15 cellular contexts compared by ENCODE assay signal in the genomic region with DNA sequence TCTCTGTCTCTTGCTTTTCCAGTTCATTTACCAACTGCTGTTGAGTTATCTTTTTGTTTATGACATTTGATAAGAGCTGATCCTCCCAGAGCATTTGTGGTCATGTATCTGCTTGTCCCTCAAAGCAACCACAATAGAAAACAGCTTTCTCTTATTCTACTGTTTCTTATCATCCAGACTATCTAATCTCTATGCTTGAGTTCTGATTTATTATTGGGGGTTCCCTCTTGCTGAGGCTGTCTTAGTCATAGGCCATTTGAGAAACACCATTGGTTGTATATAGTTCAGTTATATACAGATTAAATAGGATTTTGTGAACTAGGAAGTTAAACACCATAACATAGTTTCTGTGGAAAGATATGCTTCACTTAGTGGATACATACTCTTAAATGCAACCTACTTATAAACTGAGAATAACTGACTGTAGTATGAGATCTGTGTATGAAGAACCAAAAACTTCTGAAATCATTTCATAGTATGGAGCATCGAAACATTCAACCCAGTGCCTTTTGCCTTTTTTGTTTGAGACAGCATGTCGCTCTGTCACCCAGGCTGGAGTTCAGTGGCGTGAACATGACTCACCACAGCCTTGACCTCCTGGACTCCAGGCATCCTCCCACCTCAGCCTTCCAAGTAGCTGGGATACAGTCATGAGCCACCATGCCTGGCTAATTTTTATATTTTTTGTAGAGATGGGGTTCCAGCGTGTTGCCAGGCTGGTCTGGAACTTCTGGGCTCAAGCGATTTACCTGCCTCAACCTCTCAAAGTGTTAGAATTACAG.
A peak's percentile ranks its signal among the peaks of the same experiment; 100 is the strongest.
DNase-seq lines count a peak whose midpoint lies in the region; ATAC-seq and TF ChIP-seq lines count a peak whose summit lies in the region.
"Had no signal": no experiment of that assay in that cellular context is flagged by ENCODE, and none has a peak within 500 bp of the region (broad histone marks: within the 10 kb centered on the region; RNA-seq: fewer than 3 reads in every experiment).

No MANE protein-coding gene starts in this region.

- peaks cover 100% of the 10 kb centered on the region for H3K79me2 ChIP-seq in OCI-LY7 (ENCODE audit: insufficient read depth, low read depth, low read length)
- no peaks in the 10 kb centered on the region for H3K79me2 ChIP-seq in fibroblast of lung (ENCODE audit: control insufficient read depth, insufficient read depth, low read length)
- peaks cover 11% of the 10 kb centered on the region for H3K79me2 ChIP-seq in osteoblast (ENCODE audit: insufficient read depth, low read length)

- BruUV-seq in OCI-LY7 (replicated peaks; lab: Mats Ljungman, UMichigan), result no TSS peak

- H4K20me1 ChIP-seq in OCI-LY7 (ENCODE audit: insufficient read depth, low read length), result no peaks in the 10 kb centered on the region; the same call in 1 of the 2 replicates
- no peaks in the 10 kb centered on the region for H4K20me1 ChIP-seq in fibroblast of lung (ENCODE audit: control insufficient read depth, extremely low read depth, insufficient read depth, low read length)
- H4K20me1 ChIP-seq in osteoblast (ENCODE audit: insufficient read depth, low read length), result peaks cover 3% of the 10 kb centered on the region

- H3K4me1 ChIP-seq in OCI-LY7 (ENCODE audit: insufficient read depth, low read length, poor library complexity, severe bottlenecking) (peaks cover 38% of the 10 kb centered on the region), fibroblast of lung (ENCODE audit: control insufficient read depth, extremely low read depth, insufficient read depth, low read length) (peaks cover 6% of the 10 kb centered on the region), osteoblast (ENCODE audit: insufficient read depth, low read length) (no peaks in the 10 kb centered on the region)
- H3K4me1 ChIP-seq: uterus had no signal

- H3K9ac ChIP-seq in fibroblast of lung (ENCODE audit: insufficient read depth, low read length), result no peak overlapping the region

- no peaks in the 10 kb centered on the region for H3K9me2 ChIP-seq in OCI-LY7 (ENCODE audit: insufficient read depth, low read length)

- no peak overlapping the region for H3K4me2 ChIP-seq in OCI-LY7 (ENCODE audit: low read length)
- no peak overlapping the region for H3K4me2 ChIP-seq in fibroblast of lung (ENCODE audit: extremely low read depth, insufficient read depth, low read length)
- H3K4me2 ChIP-seq in osteoblast (ENCODE audit: insufficient read depth, low read length), result no peak overlapping the region

- TF ChIP-seq CTCF in OCI-LY7 (conservative IDR thresholded peaks at IDR 0.05; ENCODE audit: low read length) (no peak), fibroblast of lung (conservative IDR thresholded peaks at IDR 0.05 in 1 of 2, IDR thresholded peaks at IDR 0.05 in 1 of 2; ENCODE audit: low read depth in 1 of 2, low read length in 2 of 2) (no peak), osteoblast (IDR thresholded peaks at IDR 0.05; ENCODE audit: extremely low read depth, low read depth, low read length) (no peak)

- peak; percentile 10 for DNase-seq in EH (ENCODE audit: low read depth)
- DNase-seq in OCI-LY7 (ENCODE audit: low spot score), result no peak
- peak; percentile 33 to 56 for DNase-seq in fibroblast of lung (ENCODE audit: low read depth in 2 of 2)
- DNase-seq in osteoblast (ENCODE audit: insufficient read length, low spot score, missing footprints), result peak; percentile 66
- no peak for DNase-seq in NCI-H446 treated with DMSO at 0.1 percent for 48 hours (lab: John Stamatoyannopoulos, UW)
- DNase-seq: activated T-cell treated with anti-CD3 and anti-CD28 coated beads, Interleukin-2, amount 50 U/mL, for 1 hour; cortex of kidney; DND-41; NCI-H345; SW 1271; uterus had no signal

- H3K27ac ChIP-seq in OCI-LY7 (ENCODE audit: low read depth, low read length, poor library complexity, severe bottlenecking), result peak overlapping the region; percentile 18
- H3K27ac ChIP-seq in fibroblast of lung (ENCODE audit: insufficient read depth, low read length), result no peak overlapping the region
- H3K27ac ChIP-seq in osteoblast (ENCODE audit: low read depth, low read length), result no peak overlapping the region
- H3K27ac ChIP-seq: neutrophil, uterus had no signal

- H3K9me3 ChIP-seq in OCI-LY7 (ENCODE audit: low read length), result no peaks in the 10 kb centered on the region
- H3K9me3 ChIP-seq in fibroblast of lung (ENCODE audit: control insufficient read depth, insufficient read depth, low read depth, low read length), result no peaks in the 10 kb centered on the region
- no peaks in the 10 kb centered on the region for H3K9me3 ChIP-seq in osteoblast (ENCODE audit: low read depth, low read length)
- H3K9me3 ChIP-seq: neutrophil, uterus had no signal

- POLR2A ChIA-PET in OCI-LY7 (lab: Charles Lee), result interaction anchor here (1.1 kb wide), 1 partner anchor 109 kb away, joined by 3 read pairs; no protein-coding TSS in a partner anchor

- H3K36me3 ChIP-seq in OCI-LY7 (ENCODE audit: insufficient read depth, low read length) (peaks cover 57% of the 10 kb centered on the region), fibroblast of lung (ENCODE audit: control insufficient read depth, insufficient read depth, low read length) (no peaks in the 10 kb centered on the region), osteoblast (ENCODE audit: insufficient read depth, low read length) (no peaks in the 10 kb centered on the region)
- H3K36me3 ChIP-seq: neutrophil, uterus had no signal

- intact Hi-C loops in OCI-LY7 (cut with micrococcal nuclease; ENCODE audit: unreplicated experiment), result loop anchor here (5.0 kb wide), 1 partner anchor 66 kb away; no protein-coding TSS in a partner anchor

- no peak for ATAC-seq in GM21717 (IDR thresholded peaks at IDR 0.05; ENCODE audit: unreplicated experiment)
- ATAC-seq in HG02885 (IDR thresholded peaks at IDR 0.05; ENCODE audit: poor library complexity, unreplicated experiment), result no peak
- ATAC-seq in HG02852 (IDR thresholded peaks at IDR 0.05; ENCODE audit: unreplicated experiment), result no peak

- CTCF ChIA-PET in OCI-LY7 (lab: Charles Lee; ENCODE audit: unreplicated experiment), result no interaction called here

- no peaks in the 10 kb centered on the region for H3K27me3 ChIP-seq in fibroblast of lung (ENCODE audit: control insufficient read depth, insufficient read depth, low read length)
- H3K27me3 ChIP-seq in osteoblast (ENCODE audit: insufficient read depth, low read length), result no peaks in the 10 kb centered on the region
- H3K27me3 ChIP-seq: neutrophil, uterus had no signal

- H2AFZ ChIP-seq in OCI-LY7 (ENCODE audit: low read length) (no peak overlapping the region), fibroblast of lung (ENCODE audit: low read length) (no peak overlapping the region), osteoblast (ENCODE audit: low read length) (no peak overlapping the region)

- H3K4me3 ChIP-seq in OCI-LY7 (ENCODE audit: low read depth, low read length, poor library complexity, severe bottlenecking) (no peak overlapping the region), fibroblast of lung (replicated peaks in 1 of 4; ENCODE audit: control extremely low read depth in 1 of 4, insufficient read depth in 1 of 4, low read depth in 3 of 4, low read length in 4 of 4) (no peak overlapping the region), osteoblast (ENCODE audit: insufficient read depth, low read length) (no peak overlapping the region)
- H3K4me3 ChIP-seq: uterus had no signal

Comparison
In these comparisons a context has a peak if more than half of its experiments do, and no peak if none do; other contexts are left out.
1. DNase-seq: peak in EH (single experiment), fibroblast of lung (2 of 2) and osteoblast (single experiment); none in OCI-LY7 (single experiment) and NCI-H446 treated with DMSO at 0.1 percent for 48 hours (single experiment).